ENCODE assay signal across 8 cellular contexts in the genomic region with DNA sequence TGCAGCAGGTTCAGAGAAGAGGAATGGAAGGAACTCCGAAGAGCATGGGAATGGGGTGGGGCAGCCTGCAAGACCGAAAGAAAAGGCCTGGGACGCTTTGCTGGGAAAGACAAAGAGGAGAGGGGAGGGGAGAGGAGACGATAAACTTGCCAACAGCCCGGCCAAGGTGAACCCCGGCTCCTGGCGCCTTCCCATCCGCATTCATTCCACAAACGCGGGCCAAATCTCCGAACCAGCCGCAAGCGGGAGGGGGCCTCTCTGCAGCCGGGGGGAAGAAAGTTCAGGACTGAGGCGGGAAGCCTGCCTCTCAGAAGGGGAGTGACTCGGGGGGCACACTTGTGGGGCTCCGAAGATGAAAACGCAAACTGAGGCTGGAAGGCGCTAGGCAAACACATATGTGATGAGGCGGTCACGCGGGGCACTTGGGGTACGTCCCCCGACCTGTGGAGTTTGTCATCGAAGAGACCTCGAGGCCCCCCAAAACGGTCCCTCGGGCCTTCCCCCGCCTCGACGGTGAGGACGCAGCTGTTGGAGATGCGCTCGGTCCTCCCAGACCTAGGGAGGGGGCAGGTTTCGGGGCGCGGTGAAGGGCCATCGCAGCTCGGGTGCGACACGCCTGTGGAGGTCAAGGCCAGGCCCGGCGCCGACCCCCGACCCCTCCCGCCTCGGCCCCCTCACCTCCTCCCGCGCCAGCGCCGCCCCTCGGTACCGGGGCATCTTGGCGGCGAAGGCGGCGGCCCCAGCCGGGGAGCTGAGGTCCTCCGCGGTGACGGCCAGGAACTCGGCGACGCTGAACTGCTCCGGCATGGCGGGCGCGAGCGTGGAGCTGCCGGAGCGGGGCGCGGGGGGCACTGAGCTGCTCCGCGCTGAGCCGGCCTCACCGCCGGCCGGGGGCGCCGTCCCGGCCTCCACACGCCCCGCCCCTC. TPM values are rescaled to one million over a fixed set of nuclear protein-coding genes. Genes with fewer than 3 reads are reported as not detected.
A peak's percentile ranks its signal among the peaks of the same experiment; 100 is the strongest.
DNase-seq lines count a peak whose midpoint lies in the region; ATAC-seq and TF ChIP-seq lines count a peak whose summit lies in the region.

A gene (minus strand): TSS at position 853 of the 926 bp plus-strand sequence. CDS start 46 bp downstream, at position 807.

- POLR2A ChIA-PET in OCI-LY7 (lab: Charles Lee) = interaction anchor here (0.5 to 1.2 kb wide), 3 partner anchors 12 to 270 kb away, joined by 3 to 6 read pairs (median 3); no protein-coding TSS in a partner anchor

- peaks cover 49% of the 10 kb centered on the region for H3K4me1 ChIP-seq in OCI-LY7 (ENCODE audit: insufficient read depth, low read length, poor library complexity, severe bottlenecking)
- no peaks in the 10 kb centered on the region for H3K4me1 ChIP-seq in breast epithelium
- peaks cover 3% of the 10 kb centered on the region for H3K4me1 ChIP-seq in smooth muscle cell (ENCODE audit: low read depth)

- CTCF ChIA-PET in OCI-LY7 (lab: Charles Lee; ENCODE audit: unreplicated experiment) = interaction anchor here (0.6 kb wide), 3 partner anchors 42 to 326 kb away, joined by 3 to 7 read pairs (median 4); no protein-coding TSS in a partner anchor

- H2AFZ ChIP-seq in OCI-LY7 (ENCODE audit: low read length) (peak within 1 kb of the TSS; percentile 69), smooth muscle cell (ENCODE audit: low read depth) (peak within 1 kb of the TSS; percentile 90)

- no peaks in the 10 kb centered on the region for H3K9me2 ChIP-seq in OCI-LY7 (ENCODE audit: insufficient read depth, low read length)

- H3K27ac ChIP-seq in OCI-LY7 (ENCODE audit: low read depth, low read length, poor library complexity, severe bottlenecking) = peak within 1 kb of the TSS; percentile 41
- H3K27ac ChIP-seq in breast epithelium = peak within 1 kb of the TSS; percentile 87 to 96
- H3K27ac ChIP-seq in smooth muscle cell (ENCODE audit: low read depth) = no peak within 1 kb of the TSS

- DNase-seq in NCI-H748 (lab: John Stamatoyannopoulos, UW; ENCODE audit: unreplicated experiment) (peak; percentile 26), NCI-H748 treated with DMSO at 0.1 percent for 48 hours (lab: John Stamatoyannopoulos, UW) (no peak), OCI-LY7 (ENCODE audit: low spot score) (no peak), breast epithelium (ENCODE audit: low spot score in 2 of 2) (peak in 1 of 2 donors; percentile 30), iris pigment epithelial cell (ENCODE audit: low read depth) (peak; percentile 44), smooth muscle cell (lab: John Stamatoyannopoulos, UW; ENCODE audit: unreplicated experiment) (no peak), HPDE6-E6E7 (ENCODE audit: extremely low spot score) (no peak)

- H3K4me2 ChIP-seq in OCI-LY7 (ENCODE audit: low read length) (peak within 1 kb of the TSS; percentile 86), smooth muscle cell (peak within 1 kb of the TSS; percentile 98)

- H3K4me3 ChIP-seq in OCI-LY7 (ENCODE audit: low read depth, low read length, poor library complexity, severe bottlenecking) = peak within 1 kb of the TSS; percentile 75
- peak within 1 kb of the TSS; percentile 83 to 99 (median 93) for H3K4me3 ChIP-seq in breast epithelium
- peak within 1 kb of the TSS; percentile 84 for H3K4me3 ChIP-seq in smooth muscle cell

- peaks cover 6% of the 10 kb centered on the region for H3F3A ChIP-seq in smooth muscle cell (ENCODE audit: low read depth)

- peak; percentile 45 for TF ChIP-seq CTCF in OCI-LY7 (conservative IDR thresholded peaks at IDR 0.05; ENCODE audit: low read length)
- no peak for TF ChIP-seq CTCF in breast epithelium (IDR thresholded peaks at IDR 0.05)
- TF ChIP-seq CTCF in smooth muscle cell (IDR thresholded peaks at IDR 0.05; ENCODE audit: borderline replicate concordance, insufficient read depth, poor library complexity, severe bottlenecking) = peak; percentile 5

- peak within 1 kb of the TSS; percentile 47 for H3K9ac ChIP-seq in smooth muscle cell (ENCODE audit: low read depth)

- BruUV-seq in OCI-LY7 (replicated peaks; lab: Mats Ljungman, UMichigan) = no TSS peak

- intact Hi-C loops in OCI-LY7 (cut with micrococcal nuclease; ENCODE audit: unreplicated experiment) = loop anchor here (1.0 to 5.0 kb wide), 4 partner anchors 41 to 466 kb away; a partner anchor contains a TSS
- intact Hi-C loops in breast epithelium (cut with DNase I; ENCODE audit: low total_unique reads) = no loop called here

- ATAC-seq in GM21526 (IDR thresholded peaks at IDR 0.05; ENCODE audit: low FRiP score, unreplicated experiment) = no peak

- 1% methylated on average over 47 of the region's 84 CpGs for WGBS in smooth muscle cell (ENCODE audit: low lambda C conversion rate)

- H3K27me3 ChIP-seq in breast epithelium (no peaks in the 10 kb centered on the region), smooth muscle cell (ENCODE audit: low read depth) (no peaks in the 10 kb centered on the region)

- H3K36me3 ChIP-seq in OCI-LY7 (ENCODE audit: insufficient read depth, low read length) (no peaks in the 10 kb centered on the region), breast epithelium (no peaks in the 10 kb centered on the region), smooth muscle cell (ENCODE audit: low read depth) (no peaks in the 10 kb centered on the region)

- no peaks in the 10 kb centered on the region for H3K79me2 ChIP-seq in OCI-LY7 (ENCODE audit: insufficient read depth, low read depth, low read length)
- H3K79me2 ChIP-seq in smooth muscle cell (ENCODE audit: low read depth) = peaks cover 14% of the 10 kb centered on the region

- H3K9me3 ChIP-seq in OCI-LY7 (ENCODE audit: low read length) (no peaks in the 10 kb centered on the region), breast epithelium (no peaks in the 10 kb centered on the region), smooth muscle cell (replicated peaks; ENCODE audit: low read depth) (no peaks in the 10 kb centered on the region)

- H4K20me1 ChIP-seq in OCI-LY7 (ENCODE audit: insufficient read depth, low read length) (no peaks in the 10 kb centered on the region), smooth muscle cell (ENCODE audit: low read depth) (peaks cover 30% of the 10 kb centered on the region)

- no peak for TF ChIP-seq POLR2A in breast epithelium (IDR thresholded peaks at IDR 0.05)

RNA-seq across cellular contexts. Expression of the gene that starts here (rescaled TPM):
- 5.4 and 5.9 TPM in 2 replicates for total RNA-seq in OCI-LY7 (2014; rRNA removed; shearing (Covaris generic))
- 14.9 and 18.0 TPM in 2 replicates for total RNA-seq in OCI-LY7 (2022)
- total RNA-seq in breast epithelium = 10 to 100 TPM; 47.7 to 61.6 (median 54.9) TPM
- 16.2 and 28.9 TPM in 2 replicates for total RNA-seq in smooth muscle cell
- 14.8 and 16.3 TPM in 2 replicates for polyA plus RNA-seq in smooth muscle cell

Comparison
In these comparisons a context has a peak if more than half of its experiments do, and no peak if none do; other contexts are left out.
1. DNase-seq: peak in NCI-H748 (single experiment) and iris pigment epithelial cell (single experiment); none in NCI-H748 treated with DMSO at 0.1 percent for 48 hours (single experiment), OCI-LY7 (single experiment), smooth muscle cell (single experiment) and HPDE6-E6E7 (single experiment).
2. CTCF ChIP-seq: peak in OCI-LY7 (single experiment) and smooth muscle cell (single experiment); none in breast epithelium (0 of 3).
3. Peak in every context shown above with its lines, with median percentiles within 50 percentile points of each other: H3K4me3 ChIP-seq.